ENCODE assay signal across 8 cellular contexts in the genomic region with DNA sequence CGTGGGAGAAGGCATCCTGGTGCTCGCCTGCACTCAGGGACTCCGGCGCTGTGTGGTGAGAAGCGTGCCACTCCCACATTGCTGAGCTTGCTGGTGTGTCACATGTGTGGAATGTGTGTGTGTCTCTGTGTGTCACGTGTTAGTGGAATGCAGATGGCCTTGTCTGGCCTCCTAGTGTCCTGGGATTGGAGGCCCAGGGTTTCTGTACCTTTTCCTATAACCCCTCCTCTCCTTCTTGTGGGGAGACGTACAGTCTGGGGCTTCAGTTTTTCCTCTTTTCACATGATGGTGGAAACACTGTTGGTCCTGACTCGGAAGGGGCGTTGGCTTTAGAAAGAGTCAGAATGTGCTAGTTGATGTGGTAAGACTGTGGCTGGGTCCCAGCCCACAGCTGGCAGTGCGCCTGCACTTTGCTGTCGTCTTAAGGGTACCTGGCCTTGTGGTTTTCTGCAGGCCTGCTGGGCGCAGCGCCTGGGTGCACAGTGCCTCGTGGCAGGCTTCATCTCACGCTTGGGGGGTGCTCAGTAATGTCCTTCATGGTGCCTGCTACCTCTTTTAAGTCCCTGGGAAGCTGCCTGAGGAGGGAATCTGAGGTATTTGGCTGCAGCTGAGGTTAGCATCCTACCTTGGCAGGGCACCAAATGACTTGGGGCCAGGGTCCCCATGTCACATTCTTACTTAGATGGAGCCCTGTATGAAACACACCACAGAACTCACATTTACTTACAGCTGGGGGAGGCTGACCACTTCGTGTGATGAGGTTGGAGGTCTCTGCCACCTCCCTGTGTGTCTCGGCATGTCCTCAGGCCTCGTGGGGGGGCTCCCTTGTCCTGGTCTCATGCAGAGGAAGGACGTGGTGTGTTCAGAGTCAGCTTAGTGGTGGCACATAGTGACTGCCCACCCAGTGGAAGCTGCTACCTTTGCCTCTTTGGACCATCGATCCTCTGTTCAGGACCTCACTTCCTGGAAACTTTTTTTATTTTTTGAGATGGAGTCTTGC.
A peak's percentile ranks its signal among the peaks of the same experiment; 100 is the strongest.
DNase-seq lines count a peak whose midpoint lies in the region; ATAC-seq and TF ChIP-seq lines count a peak whose summit lies in the region.

No MANE protein-coding gene starts in this region.

- peak; percentile 80 for DNase-seq in GM12865 (ENCODE audit: low read depth)
- peak; percentile 71 for DNase-seq in T follicular helper cell (ENCODE audit: low read depth)
- peak; percentile 97 for DNase-seq in astrocyte of the hippocampus (ENCODE audit: low read depth, low spot score)
- DNase-seq in left lobe of liver (ENCODE audit: low spot score), result no peak
- DNase-seq in stimulated activated CD8-positive, alpha-beta memory T cell treated with anti-CD3 and anti-CD28 coated beads, Interleukin-15, amount 100 ng/mL, for 4 hours (ENCODE audit: low read depth in 2 of 2), result peak; percentile 42 to 55
- no peak for DNase-seq in NCI-H2227 (lab: John Stamatoyannopoulos, UW; ENCODE audit: unreplicated experiment)

- ATAC-seq in left lobe of liver (peak; percentile 23), HG03571 (IDR thresholded peaks at IDR 0.05; ENCODE audit: unreplicated experiment) (no peak), GM21526 (IDR thresholded peaks at IDR 0.05; ENCODE audit: low FRiP score, unreplicated experiment) (no peak)

- no peak for TF ChIP-seq CTCF in GM12865 (IDR thresholded peaks at IDR 0.05; ENCODE audit: insufficient read depth, low read depth, low read length, missing control alignments)

- no peak overlapping the region for H3K4me3 ChIP-seq in GM12865 (ENCODE audit: low read depth, low read length)

Comparison
In these comparisons a context has a peak if more than half of its experiments do, and no peak if none do; other contexts are left out.
1. DNase-seq: peak in GM12865 (single experiment), T follicular helper cell (single experiment), astrocyte of the hippocampus (single experiment) and stimulated activated CD8-positive, alpha-beta memory T cell treated with anti-CD3 and anti-CD28 coated beads, Interleukin-15, amount 100 ng/mL, for 4 hours (2 of 2); none in left lobe of liver (single experiment) and NCI-H2227 (single experiment).